Comparison of ENCODE assay signal across 1 cellular context in the genomic region with DNA sequence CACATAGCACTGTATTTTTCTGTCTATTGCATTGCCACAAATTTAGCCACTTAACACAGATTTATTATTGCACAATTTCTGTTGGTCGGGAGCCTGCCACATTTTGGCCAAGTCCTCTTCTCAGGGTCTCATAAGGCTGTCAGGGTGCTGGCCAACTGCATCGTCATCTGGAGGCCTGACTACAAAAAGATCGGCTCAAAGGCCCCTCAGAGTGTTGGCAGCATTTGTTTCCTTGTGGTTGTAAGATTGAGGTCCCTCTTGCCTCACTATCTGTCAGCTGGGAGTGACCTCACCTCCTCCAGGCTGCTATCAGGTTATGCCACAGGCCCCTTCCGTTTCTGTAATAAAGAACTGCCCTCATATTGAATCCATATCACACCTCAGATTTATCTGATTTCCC.
TF ChIP-seq lines count a peak whose summit lies in the region.

No MANE protein-coding gene starts in this region.

TF ChIP-seq in IMR-90, 13 proteins besides CTCF, POLR2A, EP300 and RAD21:
- 0 out of 2 replicates have a peak, but pooled peaks have one; percentile 18 for TF ChIP-seq CEBPB (IDR thresholded peaks at IDR 0.05; ENCODE audit: low read depth, low read length)
TF ChIP-seq in IMR-90: peak in this region for 1; not testable (repeated sequence) for 12.
